9 cellular contexts compared by ENCODE assay signal in genomic region chr17:43984521-43984920, GRCh38. TPM values are rescaled to one million over a fixed set of nuclear protein-coding genes. Genes with fewer than 3 reads are reported as not detected.
DNase-seq lines count a peak whose midpoint lies in the region; TF ChIP-seq lines count a peak whose summit lies in the region.
"Had no signal": no experiment of that assay in that cellular context is flagged by ENCODE, and none has a peak within 500 bp of the region (broad histone marks: within the 10 kb centered on the region; RNA-seq: fewer than 3 reads in every experiment).

No MANE protein-coding gene starts in this region.

- H2AFZ ChIP-seq in smooth muscle cell (ENCODE audit: low read depth): no peak overlapping the region

- H3K79me2 ChIP-seq in smooth muscle cell (ENCODE audit: low read depth): no peaks in the 10 kb centered on the region

- intact Hi-C loops in vagina (cut with DNase I): no loop called here

- H3K4me1 ChIP-seq in iPS-15b (ENCODE audit: control insufficient read depth, insufficient read depth, low read length): peaks cover 4% of the 10 kb centered on the region
- peaks cover 12% of the 10 kb centered on the region for H3K4me1 ChIP-seq in smooth muscle cell (ENCODE audit: low read depth)
- H3K4me1 ChIP-seq in vagina: peaks cover 13% of the 10 kb centered on the region

- peak overlapping the region; percentile 93 for H3K4me2 ChIP-seq in smooth muscle cell

- no peak overlapping the region for H3K27ac ChIP-seq in smooth muscle cell (ENCODE audit: low read depth)
- no peak overlapping the region for H3K27ac ChIP-seq in vagina

- H3K9ac ChIP-seq in iPS-15b (ENCODE audit: low read depth, low read length) (no peak overlapping the region), smooth muscle cell (ENCODE audit: low read depth) (no peak overlapping the region)

- no peaks in the 10 kb centered on the region for H3K9me3 ChIP-seq in iPS-15b (ENCODE audit: control insufficient read depth, insufficient read depth, low read length)
- no peaks in the 10 kb centered on the region for H3K9me3 ChIP-seq in smooth muscle cell (replicated peaks; ENCODE audit: low read depth)
- no peaks in the 10 kb centered on the region for H3K9me3 ChIP-seq in vagina

- no peak for TF ChIP-seq POLR2A in vagina (IDR thresholded peaks at IDR 0.05)

- WGBS in smooth muscle cell (ENCODE audit: low lambda C conversion rate): 58% methylated on average over 8 of the region's 8 CpGs

- peaks cover 18% of the 10 kb centered on the region for H3K27me3 ChIP-seq in iPS-15b (ENCODE audit: control insufficient read depth, insufficient read depth, low read length)
- peaks cover 84% of the 10 kb centered on the region for H3K27me3 ChIP-seq in smooth muscle cell (ENCODE audit: low read depth)
- H3K27me3 ChIP-seq in vagina: no peaks in the 10 kb centered on the region

- H4K20me1 ChIP-seq in smooth muscle cell (ENCODE audit: low read depth): no peaks in the 10 kb centered on the region

- H3F3A ChIP-seq in smooth muscle cell (ENCODE audit: low read depth): no peaks in the 10 kb centered on the region

- DNase-seq in NCI-H2227 (lab: John Stamatoyannopoulos, UW; ENCODE audit: unreplicated experiment): peak; percentile 24
- no peak for DNase-seq in NCI-H2227 treated with DMSO at 0.1 percent for 48 hours (lab: John Stamatoyannopoulos, UW)
- no peak for DNase-seq in smooth muscle cell (lab: John Stamatoyannopoulos, UW; ENCODE audit: unreplicated experiment)
- no peak for DNase-seq in NCI-H2107 (lab: John Stamatoyannopoulos, UW)
- no peak for DNase-seq in vagina (ENCODE audit: extremely low spot score in 2 of 2)
- DNase-seq: 8988T, SW 1271 had no signal

- H3K4me3 ChIP-seq in iPS-15b (ENCODE audit: low read depth, low read length) (peak overlapping the region; percentile 73), smooth muscle cell (peak overlapping the region; percentile 51), vagina (peak overlapping the region in 1 of 2 donors; percentile 37)

- no peaks in the 10 kb centered on the region for H3K36me3 ChIP-seq in iPS-15b (ENCODE audit: control insufficient read depth, insufficient read depth, low read length)
- no peaks in the 10 kb centered on the region for H3K36me3 ChIP-seq in smooth muscle cell (ENCODE audit: low read depth)
- no peaks in the 10 kb centered on the region for H3K36me3 ChIP-seq in vagina

- TF ChIP-seq CTCF in smooth muscle cell (IDR thresholded peaks at IDR 0.05; ENCODE audit: borderline replicate concordance, insufficient read depth, poor library complexity, severe bottlenecking) (no peak), vagina (IDR thresholded peaks at IDR 0.05) (no peak)

RNA-seq across cellular contexts. Expression of gene NAGS, which starts 19.9 kb away (rescaled TPM):
- total RNA-seq in smooth muscle cell (0.49 and 1.3 TPM in 2 replicates), vagina (4.9 TPM)
- 1.5 and 1.6 TPM in 2 replicates for polyA plus RNA-seq in smooth muscle cell

RNA-seq across cellular contexts. Expression of gene TMEM101, which starts 30.2 kb away (rescaled TPM):
- total RNA-seq in smooth muscle cell (25.2 and 35.1 TPM in 2 replicates), vagina (33.6 TPM)
- polyA plus RNA-seq in smooth muscle cell: 36.1 and 39.9 TPM in 2 replicates

RNA-seq across cellular contexts. Expression of gene PYY, which starts 30.8 kb away (rescaled TPM):
- total RNA-seq in smooth muscle cell (not detected in 2 replicates), vagina (not detected)
- 0.33 TPM in 1 of 2 replicates, not detected in the other for polyA plus RNA-seq in smooth muscle cell
- total RNA-seq: sciatic nerve had no signal

RNA-seq across cellular contexts. Expression of gene PPY, which starts 42.2 kb away (rescaled TPM):
- total RNA-seq in smooth muscle cell (not detected in 2 replicates), vagina (not detected)
- not detected in 2 replicates for polyA plus RNA-seq in smooth muscle cell
- total RNA-seq: sciatic nerve had no signal
